ENCODE assay signal across 1 cellular context in the genomic region with DNA sequence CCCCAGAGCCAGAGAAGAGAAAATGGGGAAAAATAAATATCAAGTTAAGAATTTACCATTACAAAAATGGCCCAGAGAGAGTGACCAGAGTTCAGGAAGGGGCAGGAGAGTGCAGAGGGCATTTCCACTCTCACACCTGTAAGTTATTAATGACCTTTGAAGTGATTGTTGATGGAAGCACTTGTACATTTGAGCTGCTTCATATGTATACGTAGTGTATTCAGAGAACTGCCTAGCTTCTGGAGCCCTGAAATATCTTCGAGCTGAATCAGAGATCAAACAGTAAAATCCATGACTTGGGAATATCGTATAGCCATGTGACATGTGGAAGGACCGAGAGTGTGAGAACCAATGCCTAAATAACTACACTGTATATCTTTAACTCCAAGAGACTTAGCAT.
TF ChIP-seq lines count a peak whose summit lies in the region.

No MANE protein-coding gene starts in this region.

TF ChIP-seq in IMR-90, 13 proteins besides CTCF, POLR2A, EP300 and RAD21:
- no peak for TF ChIP-seq BHLHE40 (IDR thresholded peaks at IDR 0.05; ENCODE audit: low read depth, low read length)
- no peak for TF ChIP-seq SMC3 (IDR thresholded peaks at IDR 0.05; ENCODE audit: low read depth, low read length)
- TF ChIP-seq RFX5 (IDR thresholded peaks at IDR 0.05; ENCODE audit: low read depth, low read length) = no peak
- TF ChIP-seq, protein P1, sequence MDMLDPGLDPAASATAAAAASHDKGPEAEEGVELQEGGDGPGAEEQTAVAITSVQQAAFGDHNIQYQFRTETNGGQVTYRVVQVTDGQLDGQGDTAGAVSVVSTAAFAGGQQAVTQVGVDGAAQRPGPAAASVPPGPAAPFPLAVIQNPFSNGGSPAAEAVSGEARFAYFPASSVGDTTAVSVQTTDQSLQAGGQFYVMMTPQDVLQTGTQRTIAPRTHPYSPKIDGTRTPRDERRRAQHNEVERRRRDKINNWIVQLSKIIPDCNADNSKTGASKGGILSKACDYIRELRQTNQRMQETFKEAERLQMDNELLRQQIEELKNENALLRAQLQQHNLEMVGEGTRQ (IDR thresholded peaks at IDR 0.05; ENCODE audit: low read depth, low read length) = no peak
- no peak for TF ChIP-seq RCOR1 (IDR thresholded peaks at IDR 0.05; ENCODE audit: insufficient replicate concordance, low read length)
- TF ChIP-seq CHD1 (IDR thresholded peaks at IDR 0.05; ENCODE audit: low read depth, low read length) = no peak
- no peak for TF ChIP-seq NFE2L2 (IDR thresholded peaks at IDR 0.05; ENCODE audit: low read depth, low read length)
- TF ChIP-seq CEBPB (IDR thresholded peaks at IDR 0.05; ENCODE audit: low read depth, low read length) = no peak
- TF ChIP-seq FOS (IDR thresholded peaks at IDR 0.05; ENCODE audit: low read depth, low read length) = no peak
- TF ChIP-seq MAZ (IDR thresholded peaks at IDR 0.05; ENCODE audit: borderline replicate concordance, low read depth, low read length) = no peak
- no peak for TF ChIP-seq MXI1 (IDR thresholded peaks at IDR 0.05; ENCODE audit: borderline replicate concordance, low read depth, low read length)
- TF ChIP-seq MAFK (IDR thresholded peaks at IDR 0.05; ENCODE audit: low read depth, low read length) = no peak
- TF ChIP-seq, protein P2, sequence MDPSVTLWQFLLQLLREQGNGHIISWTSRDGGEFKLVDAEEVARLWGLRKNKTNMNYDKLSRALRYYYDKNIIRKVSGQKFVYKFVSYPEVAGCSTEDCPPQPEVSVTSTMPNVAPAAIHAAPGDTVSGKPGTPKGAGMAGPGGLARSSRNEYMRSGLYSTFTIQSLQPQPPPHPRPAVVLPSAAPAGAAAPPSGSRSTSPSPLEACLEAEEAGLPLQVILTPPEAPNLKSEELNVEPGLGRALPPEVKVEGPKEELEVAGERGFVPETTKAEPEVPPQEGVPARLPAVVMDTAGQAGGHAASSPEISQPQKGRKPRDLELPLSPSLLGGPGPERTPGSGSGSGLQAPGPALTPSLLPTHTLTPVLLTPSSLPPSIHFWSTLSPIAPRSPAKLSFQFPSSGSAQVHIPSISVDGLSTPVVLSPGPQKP (IDR thresholded peaks at IDR 0.05; ENCODE audit: borderline replicate concordance, low read depth, low read length) = no peak
